ENCODE assay signal across 8 cellular contexts in genomic region chr18:48547456-48548403, GRCh38. TPM values are rescaled to one million over a fixed set of nuclear protein-coding genes. Genes with fewer than 3 reads are reported as not detected.
DNase-seq lines count a peak whose midpoint lies in the region; ATAC-seq and TF ChIP-seq lines count a peak whose summit lies in the region.

No MANE protein-coding gene starts in this region.

- no peaks in the 10 kb centered on the region for H3K9me2 ChIP-seq in PC-9 (ENCODE audit: insufficient read depth)

- TF ChIP-seq CTCF in PC-9 (conservative IDR thresholded peaks at IDR 0.05) (no peak), esophagus squamous epithelium (IDR thresholded peaks at IDR 0.05) (no peak)

- H3K4me3 ChIP-seq in PC-9 (no peak overlapping the region), esophagus squamous epithelium (no peak overlapping the region), muscle layer of colon (ENCODE audit: low read depth in 1 of 2, low read length in 2 of 2) (peak overlapping the region in 1 of 2 donors; percentile 30)

- H2AFZ ChIP-seq in PC-9 = no peak overlapping the region

- H3F3A ChIP-seq in PC-9 (ENCODE audit: insufficient read depth, low read depth) = peaks cover 7% of the 10 kb centered on the region

- WGBS in esophagus squamous epithelium, 2 donors = 71 to 81% methylated on average over 10 to 12 of the region's 13 CpGs

- H3K36me3 ChIP-seq in PC-9 (ENCODE audit: low read depth) = no peaks in the 10 kb centered on the region
- H3K36me3 ChIP-seq in esophagus squamous epithelium = peaks cover 0 to 7% (median 0%) of the 10 kb centered on the region in 3 donors
- no peaks in the 10 kb centered on the region for H3K36me3 ChIP-seq in muscle layer of colon (ENCODE audit: insufficient read depth, low read length)

- no peak for ATAC-seq in GM21737 (IDR thresholded peaks at IDR 0.05; ENCODE audit: unreplicated experiment)

- peaks cover 9% of the 10 kb centered on the region; the same call in 1 of the 2 replicates for H3K79me2 ChIP-seq in PC-9 (ENCODE audit: low read depth)

- H3K27me3 ChIP-seq in PC-9 (ENCODE audit: insufficient read depth, low read depth) (no peaks in the 10 kb centered on the region), esophagus squamous epithelium (no peaks in the 10 kb centered on the region), muscle layer of colon (ENCODE audit: control insufficient read depth in 1 of 2, insufficient read depth in 2 of 2, low read length in 2 of 2) (no peaks in the 10 kb centered on the region)

- H3K4me1 ChIP-seq in PC-9 (replicated peaks; ENCODE audit: insufficient read depth) (peaks cover 27% of the 10 kb centered on the region), esophagus squamous epithelium (peaks cover 17 to 70% (median 39%) of the 10 kb centered on the region in 3 donors), muscle layer of colon (ENCODE audit: insufficient read depth, low read length) (peaks cover 61% of the 10 kb centered on the region)

- BruUV-seq in PC-9 (replicated peaks; lab: Mats Ljungman, UMichigan) = no TSS peak

- H3K9ac ChIP-seq in muscle layer of colon (ENCODE audit: low read length) = peak overlapping the region; percentile 32

- POLR2A ChIA-PET in PC-9 (lab: Charles Lee; ENCODE audit: unreplicated experiment) = interaction anchor here (0.7 kb wide), 1 partner anchor 59 kb away, joined by 3 read pairs; no protein-coding TSS in a partner anchor

- no peak for TF ChIP-seq POLR2A in esophagus squamous epithelium (IDR thresholded peaks at IDR 0.05)

- no peak overlapping the region for H3K4me2 ChIP-seq in PC-9

- DNase-seq in Ammon's horn (ENCODE audit: low spot score) = peak; percentile 47
- peak; percentile 37 to 67 for DNase-seq in PC-9
- DNase-seq in esophagus squamous epithelium (lab: John Stamatoyannopoulos, UW) = no peak
- no peak for DNase-seq in NCI-H345 (lab: John Stamatoyannopoulos, UW)
- no peak for DNase-seq in NCI-H510A treated with DMSO at 0.1 percent for 48 hours (lab: John Stamatoyannopoulos, UW)
- no peak for DNase-seq in 8988T

- no peaks in the 10 kb centered on the region for H4K20me1 ChIP-seq in PC-9 (ENCODE audit: insufficient read depth)

- H3K9me3 ChIP-seq in PC-9 (ENCODE audit: insufficient read depth, low read depth) (no peaks in the 10 kb centered on the region), esophagus squamous epithelium (no peaks in the 10 kb centered on the region), muscle layer of colon (ENCODE audit: low read length) (no peaks in the 10 kb centered on the region)

- intact Hi-C loops in PC-9 (cut with micrococcal nuclease; ENCODE audit: unreplicated experiment) = no loop called here
- intact Hi-C loops in esophagus squamous epithelium (cut with DNase I) = no loop called here

- CTCF ChIA-PET in PC-9 (lab: Charles Lee) = interaction anchor here (0.6 kb wide), 1 partner anchor 128 kb away, joined by 3 read pairs; no protein-coding TSS in a partner anchor

- H3K27ac ChIP-seq in PC-9 = peak overlapping the region; percentile 17; the same call in 1 of the 2 replicates
- H3K27ac ChIP-seq in esophagus squamous epithelium = peak overlapping the region; percentile 48 to 96 (median 74)
- H3K27ac ChIP-seq in muscle layer of colon (ENCODE audit: low read depth, low read length) = peak overlapping the region; percentile 83

RNA-seq across cellular contexts. Expression of gene CTIF, which starts 8.9 kb away (rescaled TPM):
- total RNA-seq in PC-9 (2021) (17.0 and 26.2 TPM in 2 replicates), esophagus squamous epithelium (10 to 100 TPM in 2 of 4 donors, 1 to 10 TPM in 2; 4.7 to 24.2 (median 10.2) TPM)

Comparison
In these comparisons a context has a peak if more than half of its experiments do, and no peak if none do; other contexts are left out.
1. DNase-seq: peak in Ammon's horn (single experiment) and PC-9 (2 of 2); none in esophagus squamous epithelium (single experiment), NCI-H345 (single experiment), NCI-H510A treated with DMSO at 0.1 percent for 48 hours (single experiment) and 8988T (single experiment).
2. H3K27ac ChIP-seq: peak in every context shown above with its lines; median percentile 83 in muscle layer of colon; 74 in esophagus squamous epithelium; 17 in PC-9.